Comparison of ENCODE assay signal across 27 cellular contexts in the genomic region with DNA sequence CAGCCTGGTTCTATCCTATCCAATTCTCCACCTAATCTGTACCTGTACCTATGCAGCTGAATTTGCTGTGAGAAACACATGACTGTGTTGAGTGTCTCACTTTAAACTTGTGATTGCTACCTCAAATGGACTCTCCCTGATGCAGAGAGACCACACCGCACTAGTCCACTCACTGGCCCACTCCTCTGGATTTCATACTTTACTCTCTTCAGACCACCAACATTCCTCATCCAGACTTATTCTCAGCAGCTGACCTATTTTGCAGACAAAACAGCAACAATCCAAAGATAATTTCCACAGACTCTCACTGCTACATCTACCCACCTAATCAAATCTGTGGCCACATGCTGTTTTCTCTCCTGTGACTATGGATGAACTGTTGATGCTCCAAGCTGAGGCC.
"Had no signal": no experiment of that assay in that cellular context is flagged by ENCODE, and none has a peak within 500 bp of the region (broad histone marks: within the 10 kb centered on the region; RNA-seq: fewer than 3 reads in every experiment).

No MANE protein-coding gene starts in this region.

- H3K27me3 ChIP-seq: stomach, suprapubic skin, testis, thyroid gland, tibial artery, tibial nerve, transverse colon, upper lobe of left lung, upper lobe of right lung, uterus, vagina had no signal

- H3K4me3 ChIP-seq: stomach, suprapubic skin, testis, thoracic aorta, thyroid gland, tibial artery, tibial nerve, transverse colon, upper lobe of left lung, upper lobe of right lung, uterus, vagina had no signal

- ATAC-seq: stimulated activated effector memory CD8-positive, alpha-beta T cell treated with anti-CD3 and anti-CD28 coated beads, Interleukin-12 subunit alpha, Interleukin-12 subunit beta, amount 100 ng/mL, for 72 hours; stimulated activated memory B cell treated with anti-CD40 and anti-IgM and Interleukin-4, amounts not matched to agents 10 μg/mL and 1 μg/mL and 100 μg/mL, for 72 hours; stimulated activated naive B cell treated with anti-CD40 and anti-IgM and Interleukin-4, amounts not matched to agents 10 μg/mL and 1 μg/mL and 100 μg/mL, for 72 hours; stimulated activated naive CD8-positive, alpha-beta T cell treated with anti-CD3 and anti-CD28 coated beads, Interleukin-15, amount 100 ng/mL, for 72 hours; stimulated activated naive CD8-positive, alpha-beta T cell treated with anti-CD3 and anti-CD28 coated beads, Interleukin-15, Interleukin-2, amounts not matched to agents 100 U/mL and 50 U/mL, for 24 hours; upper lobe of right lung had no signal

- H3K36me3 ChIP-seq: stomach, suprapubic skin, thoracic aorta, thyroid gland, tibial artery, tibial nerve, transverse colon, upper lobe of left lung, uterus, vagina had no signal

- H3K27ac ChIP-seq: stomach, suprapubic skin, testis, thoracic aorta, thyroid gland, tibial artery, tibial nerve, transverse colon, upper lobe of left lung, upper lobe of right lung, uterus, vagina had no signal

- H3K9me3 ChIP-seq: stomach, suprapubic skin, testis, thoracic aorta, thyroid gland, tibial artery, tibial nerve, transverse colon, upper lobe of left lung, upper lobe of right lung, uterus, vagina had no signal

- DNase-seq: stimulated activated CD4-positive, alpha-beta T cell treated with anti-CD3 and anti-CD28 coated beads, Interleukin-2, amount 100 ng/mL, for 48 hours; stimulated activated CD4-positive, alpha-beta T cell treated with anti-CD3 and anti-CD28 coated beads, Interleukin-4, amount 100 ng/mL, for 1 hour; stimulated activated CD4-positive, alpha-beta T cell treated with anti-CD3 and anti-CD28 coated beads, Interleukin-4, amount 100 ng/mL, for 24 hours; stimulated activated CD4-positive, alpha-beta T cell treated with anti-CD3 and anti-CD28 coated beads, Interleukin-4, amount 100 ng/mL, for 4 hours; stimulated activated CD8-positive, alpha-beta memory T cell treated with anti-CD3 and anti-CD28 coated beads, Interleukin-4, amount 100 ng/mL, for 48 hours; stimulated activated naive B cell treated with anti-CD40 and anti-IgM and Interleukin-4, amounts not matched to agents 10 μg/mL and 1 μg/mL and 100 μg/mL, for 72 hours; stimulated activated naive CD4-positive, alpha-beta T cell; stimulated activated naive CD4-positive, alpha-beta T cell treated with Interleukin-2 at 50 U/mL for 16 hours; stimulated activated naive CD8-positive, alpha-beta T cell treated with anti-CD3 and anti-CD28 coated beads, Interleukin-15, amount 100 ng/mL, for 72 hours; stimulated activated naive CD8-positive, alpha-beta T cell treated with anti-CD3 and anti-CD28 coated beads, Interleukin-15, Interleukin-2, amounts not matched to agents 100 U/mL and 50 U/mL, for 24 hours; stomach; substantia nigra; testis; thyroid gland; tibial artery; transverse colon; trophoblast cell; upper lobe of left lung; upper lobe of right lung; uterus had no signal

- FAIRE-seq: urothelium cell line had no signal

- H3K4me1 ChIP-seq: suprapubic skin, testis, thyroid gland, tibial artery, tibial nerve, transverse colon, upper lobe of right lung, uterus, vagina had no signal
